8 cellular contexts compared by ENCODE assay signal in genomic region chr21:45140346-45140940, GRCh38.
A peak's percentile ranks its signal among the peaks of the same experiment; 100 is the strongest.
DNase-seq lines count a peak whose midpoint lies in the region; ATAC-seq and TF ChIP-seq lines count a peak whose summit lies in the region.

No MANE protein-coding gene starts in this region.

- ATAC-seq in GM19463 (IDR thresholded peaks at IDR 0.05; ENCODE audit: unreplicated experiment): no peak

- H3K9me3 ChIP-seq in DOHH2 (ENCODE audit: control insufficient read depth, insufficient read depth, low read length): no peaks in the 10 kb centered on the region

- H3K27ac ChIP-seq in DOHH2 (ENCODE audit: low read depth, low read length): no peak overlapping the region

- peaks cover 5% of the 10 kb centered on the region; the same call in 1 of the 2 replicates for H3K27me3 ChIP-seq in DOHH2 (ENCODE audit: control insufficient read depth, low read length)

- DNase-seq in HFF-Myc (ENCODE audit: extremely low read depth, low read depth): peak; percentile 85
- peak; percentile 82 for DNase-seq in NCI-H2107 (lab: John Stamatoyannopoulos, UW)
- peak; percentile 31 for DNase-seq in T-helper 9 cell
- DNase-seq in brain pericyte (ENCODE audit: low read depth, low spot score): peak; percentile 69
- DNase-seq in iPS-NIHi11 (ENCODE audit: low spot score): peak; percentile 85
- DNase-seq in stimulated activated CD4-positive, alpha-beta T cell treated with anti-CD3 and anti-CD28 coated beads, Interleukin-12 subunit alpha, Interleukin-12 subunit beta, amount 100 ng/mL, for 4 hours: peak; percentile 32

- no peaks in the 10 kb centered on the region for H4K20me1 ChIP-seq in DOHH2 (ENCODE audit: control insufficient read depth, insufficient read depth, low read depth, low read length)

- no peaks in the 10 kb centered on the region for H3K79me2 ChIP-seq in DOHH2 (ENCODE audit: control insufficient read depth, low read length)

- no peaks in the 10 kb centered on the region for H3F3A ChIP-seq in DOHH2 (ENCODE audit: control insufficient read depth, insufficient read depth)

- H3K4me1 ChIP-seq in DOHH2 (ENCODE audit: control insufficient read depth, low read length): no peaks in the 10 kb centered on the region

- no peak overlapping the region for H3K4me2 ChIP-seq in DOHH2 (ENCODE audit: low read length)

- TF ChIP-seq CTCF in DOHH2 (IDR thresholded peaks at IDR 0.05; ENCODE audit: low read depth, low read length, poor library complexity, severe bottlenecking) (peak; percentile 72), HFF-Myc (IDR thresholded peaks at IDR 0.05; ENCODE audit: low read depth, low read length, missing control alignments) (peak; percentile 86)

- H3K4me3 ChIP-seq in DOHH2 (ENCODE audit: low read length) (no peak overlapping the region), HFF-Myc (replicated peaks; ENCODE audit: low read depth, low read length) (no peak overlapping the region)

- H3K9me2 ChIP-seq in DOHH2 (replicated peaks; ENCODE audit: control insufficient read depth, low read length): no peaks in the 10 kb centered on the region

- H3K36me3 ChIP-seq in DOHH2 (ENCODE audit: control insufficient read depth, low read length): no peaks in the 10 kb centered on the region

Comparison
In these comparisons a context has a peak if more than half of its experiments do, and no peak if none do; other contexts are left out.
1. DNase-seq: peak in every context shown above with its lines; median percentile 85 in HFF-Myc; 85 in iPS-NIHi11; 82 in NCI-H2107; 69 in brain pericyte; 32 in stimulated activated CD4-positive, alpha-beta T cell treated with anti-CD3 and anti-CD28 coated beads, Interleukin-12 subunit alpha, Interleukin-12 subunit beta, amount 100 ng/mL, for 4 hours; 31 in T-helper 9 cell.